Comparison of ENCODE assay signal across 8 cellular contexts in the genomic region with DNA sequence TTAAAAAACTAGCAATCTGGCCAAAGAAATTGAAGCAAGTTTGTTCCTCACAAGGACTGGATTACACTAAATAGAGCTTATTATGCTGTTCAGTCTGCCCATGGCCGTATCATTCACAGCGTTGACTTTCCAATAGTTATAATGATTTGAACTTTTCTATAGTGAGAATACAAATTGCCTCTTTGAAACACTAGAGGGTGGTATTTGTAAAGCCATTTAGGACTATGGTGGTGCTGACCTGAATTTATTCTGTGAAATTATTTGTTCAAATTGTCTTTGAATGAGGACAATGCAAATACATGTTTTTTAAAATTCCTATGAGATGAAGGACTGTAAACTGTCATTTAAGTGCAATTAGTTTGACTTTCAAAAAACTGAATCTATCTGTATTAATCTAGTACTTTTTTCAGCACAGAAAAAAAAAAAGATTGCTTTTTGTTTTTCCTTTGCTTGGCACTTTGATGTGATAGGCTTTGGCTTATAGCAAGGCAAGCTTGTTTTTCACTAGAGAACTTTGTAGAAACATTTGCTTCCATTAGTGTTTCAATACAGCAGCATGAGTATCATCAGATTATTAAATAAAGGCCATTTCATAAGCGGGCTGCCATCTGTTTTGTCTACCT.
DNase-seq lines count a peak whose midpoint lies in the region; ATAC-seq and FAIRE-seq lines count a peak whose summit lies in the region.

No MANE protein-coding gene starts in this region.

- in situ Hi-C loops in ACHN (cut with HindIII; ENCODE audit: low pct_ligation_motif_present, low pct_unique_long_range_greater_than_20kb, low sequenced_read_pairs) = no loop called here

- peak; percentile 98 for FAIRE-seq in islet of Langerhans (lab: Jason Lieb, UNC)

- no peak overlapping the region for H2AFZ ChIP-seq in Karpas-422 (ENCODE audit: low read length)

- intact Hi-C loops in left ventricle myocardium superior (cut with micrococcal nuclease) = no loop called here

- no peak overlapping the region for H3K27ac ChIP-seq in Karpas-422 (ENCODE audit: low read length)

- no peaks in the 10 kb centered on the region for H3K79me2 ChIP-seq in Karpas-422 (ENCODE audit: low read length)

- H3K4me1 ChIP-seq in Karpas-422 (ENCODE audit: low read length) = no peaks in the 10 kb centered on the region

- ATAC-seq in GM18858 (IDR thresholded peaks at IDR 0.05; ENCODE audit: unreplicated experiment) (peak; percentile 68), GM21423 (IDR thresholded peaks at IDR 0.05; ENCODE audit: unreplicated experiment) (no peak), left ventricle myocardium superior (no peak)

- DNase-seq in ACHN (peak; percentile 60), Karpas-422 (peak; percentile 57), SKM-1 treated with dmso at 0.1 percent for 144 hours (lab: John Stamatoyannopoulos, UW; ENCODE audit: unreplicated experiment) (peak; percentile 34), NCI-H2227 treated with DMSO at 0.1 percent for 48 hours (lab: John Stamatoyannopoulos, UW) (no peak), left ventricle myocardium superior (no peak)

- no peak overlapping the region for H3K4me2 ChIP-seq in Karpas-422 (ENCODE audit: low read depth, low read length, poor library complexity, severe bottlenecking)

- H3K9me2 ChIP-seq in Karpas-422 (replicated peaks; ENCODE audit: insufficient read depth, low read length) = no peaks in the 10 kb centered on the region

- no peak overlapping the region for H3K9ac ChIP-seq in Karpas-422 (ENCODE audit: low read length)

- no peaks in the 10 kb centered on the region for H3K9me3 ChIP-seq in Karpas-422 (ENCODE audit: low read length)

- H4K20me1 ChIP-seq in Karpas-422 (ENCODE audit: insufficient read depth, low read depth, low read length) = no peaks in the 10 kb centered on the region

- no peaks in the 10 kb centered on the region for H3K27me3 ChIP-seq in Karpas-422 (ENCODE audit: low read length)

- H3K36me3 ChIP-seq in Karpas-422 (ENCODE audit: insufficient read depth, low read length) = no peaks in the 10 kb centered on the region

- no peak overlapping the region for H3K4me3 ChIP-seq in Karpas-422 (ENCODE audit: low read length)

Comparison
In these comparisons a context has a peak if more than half of its experiments do, and no peak if none do; other contexts are left out.
1. DNase-seq: peak in ACHN (single experiment), Karpas-422 (single experiment) and SKM-1 treated with dmso at 0.1 percent for 144 hours (single experiment); none in NCI-H2227 treated with DMSO at 0.1 percent for 48 hours (single experiment) and left ventricle myocardium superior (single experiment).